Comparison of ENCODE assay signal across 8 cellular contexts in the genomic region with DNA sequence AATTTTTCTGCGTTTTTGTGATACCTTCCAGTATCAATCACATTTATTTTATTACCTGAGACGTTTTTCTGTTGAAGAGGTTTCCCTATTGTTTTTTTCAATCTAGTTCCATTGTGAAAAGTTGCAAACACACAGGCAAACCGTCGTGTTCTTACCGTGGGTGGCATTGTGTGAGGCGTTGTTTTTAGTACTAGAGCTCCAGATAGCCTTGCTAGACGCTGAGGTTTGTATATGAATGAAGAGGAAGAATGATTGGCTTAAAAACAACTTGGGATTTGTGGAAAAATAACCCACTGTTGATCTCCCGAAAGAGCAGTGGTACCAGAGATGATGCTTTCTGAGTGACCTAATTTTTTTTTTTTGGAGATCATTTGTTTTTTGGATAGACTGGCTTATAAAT. TPM values are rescaled to one million over a fixed set of nuclear protein-coding genes. Genes with fewer than 3 reads are reported as not detected.
DNase-seq lines count a peak whose midpoint lies in the region; ATAC-seq and TF ChIP-seq lines count a peak whose summit lies in the region.

No MANE protein-coding gene starts in this region.

- no peak for ATAC-seq in naive thymus-derived CD8-positive, alpha-beta T cell
- ATAC-seq in HG03520 (IDR thresholded peaks at IDR 0.05; ENCODE audit: unreplicated experiment): no peak
- no peak for ATAC-seq in GM19463 (IDR thresholded peaks at IDR 0.05; ENCODE audit: unreplicated experiment)

- no peaks in the 10 kb centered on the region for H3K9me3 Mint-ChIP-seq in IgD-negative memory B cell
- H3K9me3 Mint-ChIP-seq in naive thymus-derived CD8-positive, alpha-beta T cell: no peaks in the 10 kb centered on the region

- peaks cover 34 to 57% (median 45%) of the 10 kb centered on the region in 3 donors for H3K4me1 Mint-ChIP-seq in IgD-negative memory B cell
- peaks cover 26 to 51% (median 42%) of the 10 kb centered on the region in 4 donors for H3K4me1 Mint-ChIP-seq in naive thymus-derived CD8-positive, alpha-beta T cell

- DNase-seq in cardiac fibroblast (ENCODE audit: low read depth in 2 of 2) (no peak), RWPE1 (ENCODE audit: low spot score) (no peak), HCEC 1CT (no peak)
- DNase-seq in naive thymus-derived CD8-positive, alpha-beta T cell: no peak

- peak overlapping the region; percentile 75 to 92 (median 85) for H3K4me3 ChIP-seq in BLaER1 treated with 17β-estradiol and CSF1 and Interleukin-3, amounts not matched to agents 10 nM and 100 nM
- H3K4me3 ChIP-seq in cardiac fibroblast (replicated peaks in 1 of 2; ENCODE audit: low read depth in 2 of 2, low read length in 2 of 2): peak overlapping the region; percentile 67 to 87

- peak overlapping the region; percentile 71 to 98 (median 86) for H3K4me2 ChIP-seq in BLaER1 treated with 17β-estradiol and CSF1 and Interleukin-3, amounts not matched to agents 10 nM and 100 nM

- peaks cover 32 to 52% (median 48%) of the 10 kb centered on the region in 10 experiments for H3K4me1 ChIP-seq in BLaER1 treated with 17β-estradiol and CSF1 and Interleukin-3, amounts not matched to agents 10 nM and 100 nM

- CTCF ChIA-PET in RWPE1 (lab: Yijun Ruan, JAX): interaction anchor here (0.7 kb wide), 1 partner anchor 65 kb away, joined by 3 read pairs; no protein-coding TSS in a partner anchor

- H3K36me3 Mint-ChIP-seq in IgD-negative memory B cell: peaks cover 2% of the 10 kb centered on the region
- H3K36me3 Mint-ChIP-seq in naive thymus-derived CD8-positive, alpha-beta T cell: peaks cover 0 to 12% (median 0%) of the 10 kb centered on the region in 3 donors

- peak overlapping the region; percentile 92 to 98 (median 95) for H3K27ac Mint-ChIP-seq in IgD-negative memory B cell
- H3K27ac Mint-ChIP-seq in naive thymus-derived CD8-positive, alpha-beta T cell: peak overlapping the region; percentile 61 to 97 (median 94)

- POLR2A ChIA-PET in naive thymus-derived CD8-positive, alpha-beta T cell (lab: Charles Lee): interaction anchor here (1.4 kb wide), 1 partner anchor 126 kb away, joined by 5 read pairs; no protein-coding TSS in a partner anchor
- POLR2A ChIA-PET in RWPE1 (lab: Yijun Ruan, JAX; ENCODE audit: low non-redundant PET): no interaction called here

- H4K20me1 ChIP-seq in BLaER1 treated with 17β-estradiol and CSF1 and Interleukin-3, amounts not matched to agents 10 nM and 100 nM: peaks cover 9 to 50% (median 42%) of the 10 kb centered on the region in 11 experiments; a peak in 18 of 22 replicates

- peaks cover 0 to 34% (median 20%) of the 10 kb centered on the region in 11 experiments; a peak in 16 of 22 replicates for H3K36me3 ChIP-seq in BLaER1 treated with 17β-estradiol and CSF1 and Interleukin-3, amounts not matched to agents 10 nM and 100 nM

- no peak for TF ChIP-seq CTCF in cardiac fibroblast (IDR thresholded peaks at IDR 0.05; ENCODE audit: low read depth, low read length)
- TF ChIP-seq CTCF in RWPE1 (conservative IDR thresholded peaks at IDR 0.05; ENCODE audit: low read depth): no peak

- peak overlapping the region; percentile 2 to 94 (median 91); a peak in 20 of 22 replicates for H3K27ac ChIP-seq in BLaER1 treated with 17β-estradiol and CSF1 and Interleukin-3, amounts not matched to agents 10 nM and 100 nM
- H3K27ac ChIP-seq in RWPE1: no peak overlapping the region

- H3K27me3 ChIP-seq in BLaER1 treated with 17β-estradiol and CSF1 and Interleukin-3, amounts not matched to agents 10 nM and 100 nM: no peaks in the 10 kb centered on the region

- H3K9me3 ChIP-seq in BLaER1 treated with 17β-estradiol and CSF1 and Interleukin-3, amounts not matched to agents 10 nM and 100 nM (replicated peaks in 1 of 11): no peaks in the 10 kb centered on the region

- H3K9ac ChIP-seq in BLaER1 treated with 17β-estradiol and CSF1 and Interleukin-3, amounts not matched to agents 10 nM and 100 nM: peak overlapping the region; percentile 82 to 94 (median 92)

- H3K4me3 Mint-ChIP-seq in IgD-negative memory B cell: peak overlapping the region; percentile 92 to 99 (median 98)
- peak overlapping the region; percentile 87 to 95 (median 94) for H3K4me3 Mint-ChIP-seq in naive thymus-derived CD8-positive, alpha-beta T cell

- H3K27me3 Mint-ChIP-seq in IgD-negative memory B cell: no peaks in the 10 kb centered on the region
- no peaks in the 10 kb centered on the region for H3K27me3 Mint-ChIP-seq in naive thymus-derived CD8-positive, alpha-beta T cell

RNA-seq across cellular contexts. Expression of gene SOCS4, which starts 1.0 kb away (rescaled TPM):
- 2.2 TPM for polyA plus RNA-seq in IgD-negative memory B cell
- total RNA-seq in naive thymus-derived CD8-positive, alpha-beta T cell: 10 to 100 TPM; 20.2 to 22.5 TPM
- 1 to 10 TPM; 1.5 to 2.9 (median 1.9) TPM for polyA plus RNA-seq in naive thymus-derived CD8-positive, alpha-beta T cell

RNA-seq across cellular contexts. Expression of gene WDHD1, which starts 1.2 kb away (rescaled TPM):
- 3.9 TPM for polyA plus RNA-seq in IgD-negative memory B cell
- 1 to 10 TPM; 3.9 to 4.9 TPM for total RNA-seq in naive thymus-derived CD8-positive, alpha-beta T cell
- 1 to 10 TPM; 2.2 to 3.8 (median 2.4) TPM for polyA plus RNA-seq in naive thymus-derived CD8-positive, alpha-beta T cell

RNA-seq across cellular contexts. Expression of gene MAPK1IP1L, which starts 23.4 kb away (rescaled TPM):
- 119 TPM for polyA plus RNA-seq in IgD-negative memory B cell
- total RNA-seq in naive thymus-derived CD8-positive, alpha-beta T cell: 10 to 100 TPM; 73.6 to 75.4 TPM
- polyA plus RNA-seq in naive thymus-derived CD8-positive, alpha-beta T cell: 10 to 100 TPM; 59.4 to 75.4 (median 65.7) TPM
